In the genomic region with DNA sequence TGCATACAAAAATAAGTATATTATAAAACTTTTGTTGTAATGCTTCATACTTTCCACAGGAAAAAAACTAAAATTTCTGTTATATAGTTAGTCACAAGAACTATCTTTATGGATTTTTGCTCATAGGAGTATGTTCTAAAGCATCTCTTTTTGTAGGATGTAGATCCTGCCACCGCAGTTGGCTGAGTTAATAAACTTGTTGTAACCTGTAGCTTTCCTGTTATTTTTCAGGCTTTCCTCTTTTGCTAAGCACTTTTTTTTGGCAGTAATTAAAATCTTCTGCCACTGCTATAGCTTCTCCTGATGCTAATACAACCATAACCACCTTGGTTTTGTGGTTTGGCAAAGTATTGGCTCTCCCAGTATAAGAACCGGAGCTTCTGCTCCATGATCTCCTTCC, we compare ENCODE assay signal across 2 cellular contexts.
TF ChIP-seq lines count a peak whose summit lies in the region.

No MANE protein-coding gene starts in this region.

TF ChIP-seq in IMR-90, 13 proteins besides CTCF, POLR2A, EP300 and RAD21:
- no peak for TF ChIP-seq NFE2L2 (IDR thresholded peaks at IDR 0.05; ENCODE audit: low read depth, low read length)
- TF ChIP-seq RFX5 (IDR thresholded peaks at IDR 0.05; ENCODE audit: low read depth, low read length): no peak

TF ChIP-seq in HepG2, 621 proteins besides CTCF, POLR2A, EP300 and RAD21:
- no peak for TF ChIP-seq POLR2AphosphoS5 (IDR thresholded peaks at IDR 0.05; ENCODE audit: low read depth, low read length)
- TF ChIP-seq ETV5 (CRISPR knock-in tag; IDR thresholded peaks at IDR 0.05; ENCODE audit: borderline replicate concordance): no peak
- TF ChIP-seq, protein P1, sequence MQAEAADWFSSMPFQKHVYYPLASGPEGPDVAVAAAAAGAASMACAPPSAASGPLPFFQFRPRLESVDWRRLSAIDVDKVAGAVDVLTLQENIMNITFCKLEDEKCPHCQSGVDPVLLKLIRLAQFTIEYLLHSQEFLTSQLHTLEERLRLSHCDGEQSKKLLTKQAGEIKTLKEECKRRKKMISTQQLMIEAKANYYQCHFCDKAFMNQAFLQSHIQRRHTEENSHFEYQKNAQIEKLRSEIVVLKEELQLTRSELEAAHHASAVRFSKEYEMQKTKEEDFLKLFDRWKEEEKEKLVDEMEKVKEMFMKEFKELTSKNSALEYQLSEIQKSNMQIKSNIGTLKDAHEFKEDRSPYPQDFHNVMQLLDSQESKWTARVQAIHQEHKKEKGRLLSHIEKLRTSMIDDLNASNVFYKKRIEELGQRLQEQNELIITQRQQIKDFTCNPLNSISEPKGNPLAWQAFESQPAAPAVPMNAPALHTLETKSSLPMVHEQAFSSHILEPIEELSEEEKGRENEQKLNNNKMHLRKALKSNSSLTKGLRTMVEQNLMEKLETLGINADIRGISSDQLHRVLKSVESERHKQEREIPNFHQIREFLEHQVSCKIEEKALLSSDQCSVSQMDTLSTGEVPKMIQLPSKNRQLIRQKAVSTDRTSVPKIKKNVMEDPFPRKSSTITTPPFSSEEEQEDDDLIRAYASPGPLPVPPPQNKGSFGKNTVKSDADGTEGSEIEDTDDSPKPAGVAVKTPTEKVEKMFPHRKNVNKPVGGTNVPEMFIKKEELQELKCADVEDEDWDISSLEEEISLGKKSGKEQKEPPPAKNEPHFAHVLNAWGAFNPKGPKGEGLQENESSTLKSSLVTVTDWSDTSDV (CRISPR knock-in tag; IDR thresholded peaks at IDR 0.05): no peak
- TF ChIP-seq HOXA5 (CRISPR knock-in tag; IDR thresholded peaks at IDR 0.05): no peak
- TF ChIP-seq EZH2 (conservative IDR thresholded peaks at IDR 0.05; ENCODE audit: low read depth, low read length): no peak
- TF ChIP-seq, protein P2, sequence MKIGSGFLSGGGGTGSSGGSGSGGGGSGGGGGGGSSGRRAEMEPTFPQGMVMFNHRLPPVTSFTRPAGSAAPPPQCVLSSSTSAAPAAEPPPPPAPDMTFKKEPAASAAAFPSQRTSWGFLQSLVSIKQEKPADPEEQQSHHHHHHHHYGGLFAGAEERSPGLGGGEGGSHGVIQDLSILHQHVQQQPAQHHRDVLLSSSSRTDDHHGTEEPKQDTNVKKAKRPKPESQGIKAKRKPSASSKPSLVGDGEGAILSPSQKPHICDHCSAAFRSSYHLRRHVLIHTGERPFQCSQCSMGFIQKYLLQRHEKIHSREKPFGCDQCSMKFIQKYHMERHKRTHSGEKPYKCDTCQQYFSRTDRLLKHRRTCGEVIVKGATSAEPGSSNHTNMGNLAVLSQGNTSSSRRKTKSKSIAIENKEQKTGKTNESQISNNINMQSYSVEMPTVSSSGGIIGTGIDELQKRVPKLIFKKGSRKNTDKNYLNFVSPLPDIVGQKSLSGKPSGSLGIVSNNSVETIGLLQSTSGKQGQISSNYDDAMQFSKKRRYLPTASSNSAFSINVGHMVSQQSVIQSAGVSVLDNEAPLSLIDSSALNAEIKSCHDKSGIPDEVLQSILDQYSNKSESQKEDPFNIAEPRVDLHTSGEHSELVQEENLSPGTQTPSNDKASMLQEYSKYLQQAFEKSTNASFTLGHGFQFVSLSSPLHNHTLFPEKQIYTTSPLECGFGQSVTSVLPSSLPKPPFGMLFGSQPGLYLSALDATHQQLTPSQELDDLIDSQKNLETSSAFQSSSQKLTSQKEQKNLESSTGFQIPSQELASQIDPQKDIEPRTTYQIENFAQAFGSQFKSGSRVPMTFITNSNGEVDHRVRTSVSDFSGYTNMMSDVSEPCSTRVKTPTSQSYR (CRISPR knock-in tag; IDR thresholded peaks at IDR 0.05; ENCODE audit: borderline replicate concordance): no peak
- no peak for TF ChIP-seq ZSCAN20 (CRISPR knock-in tag; IDR thresholded peaks at IDR 0.05; ENCODE audit: borderline replicate concordance)
- no peak for TF ChIP-seq ZNF34 (CRISPR knock-in tag; IDR thresholded peaks at IDR 0.05; ENCODE audit: borderline replicate concordance)
- no peak for TF ChIP-seq MXI1 (IDR thresholded peaks at IDR 0.05; ENCODE audit: borderline replicate concordance, low read depth, low read length)
- no peak for TF ChIP-seq ZNF367 (CRISPR knock-in tag; IDR thresholded peaks at IDR 0.05; ENCODE audit: borderline replicate concordance)
- no peak for TF ChIP-seq NBN (conservative IDR thresholded peaks at IDR 0.05)
- TF ChIP-seq, protein P3, sequence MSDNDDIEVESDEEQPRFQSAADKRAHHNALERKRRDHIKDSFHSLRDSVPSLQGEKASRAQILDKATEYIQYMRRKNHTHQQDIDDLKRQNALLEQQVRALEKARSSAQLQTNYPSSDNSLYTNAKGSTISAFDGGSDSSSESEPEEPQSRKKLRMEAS (IDR thresholded peaks at IDR 0.05): no peak
- no peak for TF ChIP-seq ZNF205 (CRISPR knock-in tag; IDR thresholded peaks at IDR 0.05)
- TF ChIP-seq, protein P4, sequence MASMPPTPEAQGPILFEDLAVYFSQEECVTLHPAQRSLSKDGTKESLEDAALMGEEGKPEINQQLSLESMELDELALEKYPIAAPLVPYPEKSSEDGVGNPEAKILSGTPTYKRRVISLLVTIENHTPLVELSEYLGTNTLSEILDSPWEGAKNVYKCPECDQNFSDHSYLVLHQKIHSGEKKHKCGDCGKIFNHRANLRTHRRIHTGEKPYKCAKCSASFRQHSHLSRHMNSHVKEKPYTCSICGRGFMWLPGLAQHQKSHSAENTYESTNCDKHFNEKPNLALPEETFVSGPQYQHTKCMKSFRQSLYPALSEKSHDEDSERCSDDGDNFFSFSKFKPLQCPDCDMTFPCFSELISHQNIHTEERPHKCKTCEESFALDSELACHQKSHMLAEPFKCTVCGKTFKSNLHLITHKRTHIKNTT (CRISPR knock-in tag; IDR thresholded peaks at IDR 0.05): no peak
- no peak for TF ChIP-seq ZFX (CRISPR knock-in tag; IDR thresholded peaks at IDR 0.05; ENCODE audit: low read depth)
- no peak for TF ChIP-seq MTF1 (CRISPR knock-in tag; IDR thresholded peaks at IDR 0.05)
- no peak for TF ChIP-seq JARID2 (CRISPR knock-in tag; IDR thresholded peaks at IDR 0.05; ENCODE audit: insufficient replicate concordance)
- TF ChIP-seq ZNF644 (CRISPR knock-in tag; IDR thresholded peaks at IDR 0.05; ENCODE audit: low read depth): no peak
- TF ChIP-seq ZBTB38 (CRISPR knock-in tag; IDR thresholded peaks at IDR 0.05): no peak
TF ChIP-seq in HepG2: peak in this region for 0.
